21 cellular contexts compared by ENCODE assay signal in the genomic region with DNA sequence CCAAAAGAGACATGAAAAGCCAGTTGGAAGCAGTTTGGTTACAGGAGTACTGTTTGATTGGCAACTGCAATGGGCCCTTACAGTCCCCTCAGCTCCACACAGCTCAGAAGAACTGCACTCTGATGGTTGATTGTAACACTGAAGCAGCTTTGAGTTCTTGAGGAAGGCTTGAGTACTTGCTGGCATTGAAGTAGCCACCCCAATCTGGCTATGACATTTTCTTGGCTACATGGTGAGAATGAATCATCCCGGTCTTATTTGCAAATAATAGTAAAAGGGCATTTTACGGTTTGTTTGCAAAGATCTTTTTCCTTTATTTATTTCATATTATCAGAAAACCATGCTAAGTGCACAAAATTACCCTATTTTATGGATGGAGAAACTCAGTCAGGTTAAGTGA.
A peak's percentile ranks its signal among the peaks of the same experiment; 100 is the strongest.
DNase-seq lines count a peak whose midpoint lies in the region; ATAC-seq and TF ChIP-seq lines count a peak whose summit lies in the region.
"Had no signal": no experiment of that assay in that cellular context is flagged by ENCODE, and none has a peak within 500 bp of the region (broad histone marks: within the 10 kb centered on the region; RNA-seq: fewer than 3 reads in every experiment).

No MANE protein-coding gene starts in this region.

- H3K36me3 ChIP-seq in MG63 (no peaks in the 10 kb centered on the region), prostate gland (no peaks in the 10 kb centered on the region), gastrocnemius medialis (no peaks in the 10 kb centered on the region), spleen (no peaks in the 10 kb centered on the region)
- H3K36me3 ChIP-seq: BE2C, HAP-1 had no signal

- 26% methylated on average over 2 of the region's 2 CpGs for WGBS in prostate gland
- 69 to 98% (median 97%) methylated on average over 2 of the region's 2 CpGs for WGBS in spleen, 5 donors

- no peaks in the 10 kb centered on the region for H3K9me3 ChIP-seq in MG63
- H3K9me3 ChIP-seq in prostate gland = no peaks in the 10 kb centered on the region
- no peaks in the 10 kb centered on the region for H3K9me3 ChIP-seq in gastrocnemius medialis
- no peaks in the 10 kb centered on the region for H3K9me3 ChIP-seq in spleen
- H3K9me3 ChIP-seq: BE2C, HAP-1 had no signal

- no peak overlapping the region for H3K27ac ChIP-seq in prostate gland
- H3K27ac ChIP-seq in gastrocnemius medialis = no peak overlapping the region
- H3K27ac ChIP-seq in spleen = no peak overlapping the region
- H3K27ac ChIP-seq: SK-N-MC had no signal

- no peak for TF ChIP-seq CTCF in AG10803 (conservative IDR thresholded peaks at IDR 0.05; ENCODE audit: low read length)
- TF ChIP-seq CTCF in prostate gland (IDR thresholded peaks at IDR 0.05) = no peak
- TF ChIP-seq CTCF in gastrocnemius medialis (IDR thresholded peaks at IDR 0.05 in 4 of 5, conservative IDR thresholded peaks at IDR 0.05 in 1 of 5) = no peak
- TF ChIP-seq CTCF in spleen (IDR thresholded peaks at IDR 0.05 in 8 of 11, conservative IDR thresholded peaks at IDR 0.05 in 3 of 11) = no peak

- no peak overlapping the region for H3K4me3 ChIP-seq in AG10803 (ENCODE audit: low read length)
- H3K4me3 ChIP-seq in MG63 = no peak overlapping the region
- no peak overlapping the region for H3K4me3 ChIP-seq in prostate gland
- H3K4me3 ChIP-seq in gastrocnemius medialis = no peak overlapping the region
- no peak overlapping the region for H3K4me3 ChIP-seq in spleen
- H3K4me3 ChIP-seq: HAP-1, SK-N-MC had no signal

- DNase-seq in AG10803 (ENCODE audit: low read depth) = peak; percentile 56
- DNase-seq in MG63 = peak; percentile 42
- DNase-seq in fibroblast of gingiva (ENCODE audit: low read depth) = peak; percentile 15
- peak; percentile 7 for DNase-seq in prostate gland (ENCODE audit: low spot score)
- DNase-seq in gastrocnemius medialis = no peak
- no peak for DNase-seq in GM19238 (ENCODE audit: insufficient read length, low spot score)
- DNase-seq in spleen = no peak
- DNase-seq: BE2C, Calu3, DMS153, GOT3, HFFc6, KBM-7, NCI-H1105 treated with DMSO at 0.1 percent for 48 hours, NCI-H146, NCI-H2029, NCI-H526 treated with DMSO at 0.1 percent for 48 hours, SIG-M5 had no signal

- H3K27me3 ChIP-seq in MG63 (no peaks in the 10 kb centered on the region), prostate gland (replicated peaks; ENCODE audit: insufficient read depth) (no peaks in the 10 kb centered on the region), gastrocnemius medialis (no peaks in the 10 kb centered on the region), spleen (replicated peaks in 1 of 7) (peaks cover 0 to 5% (median 0%) of the 10 kb centered on the region in 7 donors)
- H3K27me3 ChIP-seq: BE2C had no signal

- ATAC-seq in gastrocnemius medialis = no peak
- ATAC-seq: Panc1 had no signal

- intact Hi-C loops in prostate gland (cut with DNase I) = no loop called here
- intact Hi-C loops in gastrocnemius medialis (cut with DNase I; ENCODE audit: low total_unique reads) = no loop called here
- intact Hi-C loops in spleen (cut with DNase I; ENCODE audit: low total_unique reads) = no loop called here

- H3K4me1 ChIP-seq in prostate gland (replicated peaks) = no peaks in the 10 kb centered on the region
- no peaks in the 10 kb centered on the region for H3K4me1 ChIP-seq in gastrocnemius medialis
- H3K4me1 ChIP-seq in spleen = peaks cover 0 to 9% (median 1%) of the 10 kb centered on the region in 6 donors
- H3K4me1 ChIP-seq: HAP-1 had no signal

- TF ChIP-seq POLR2A in prostate gland (IDR thresholded peaks at IDR 0.05) = no peak
- no peak for TF ChIP-seq POLR2A in gastrocnemius medialis (IDR thresholded peaks at IDR 0.05)
- TF ChIP-seq POLR2A in spleen (IDR thresholded peaks at IDR 0.05) = no peak

- in situ Hi-C loops in gastrocnemius medialis (cut with MboI; ENCODE audit: low sequenced_read_pairs in 4 of 4) = no loop called here

Comparison
In these comparisons a context has a peak if more than half of its experiments do, and no peak if none do; other contexts are left out.
1. DNase-seq: peak in AG10803 (single experiment), MG63 (single experiment), fibroblast of gingiva (single experiment) and prostate gland (single experiment); none in gastrocnemius medialis (0 of 2), GM19238 (single experiment) and spleen (single experiment).